21 cellular contexts compared by ENCODE assay signal in genomic region chr6:167270499-167271307, GRCh38. TPM values are rescaled to one million over a fixed set of nuclear protein-coding genes. Genes with fewer than 3 reads are reported as not detected.
DNase-seq lines count a peak whose midpoint lies in the region; ATAC-seq, FAIRE-seq and TF ChIP-seq lines count a peak whose summit lies in the region.
"Had no signal": no experiment of that assay in that cellular context is flagged by ENCODE, and none has a peak within 500 bp of the region (broad histone marks: within the 10 kb centered on the region; RNA-seq: fewer than 3 reads in every experiment).

No MANE protein-coding gene starts in this region.

- no peak overlapping the region for H3K23ac ChIP-seq in mesendoderm (ENCODE audit: low read length)

- no peak overlapping the region for H4K5ac ChIP-seq in mesendoderm (ENCODE audit: low read length)

- H3K9me3 Mint-ChIP-seq in astrocyte (ENCODE audit: unreplicated experiment), result peaks cover 2% of the 10 kb centered on the region
- H3K9me3 Mint-ChIP-seq in activated T-cell treated with anti-CD3 and anti-CD28 coated beads, Interleukin-2, amount 50 U/mL, for 4 hours, result no peaks in the 10 kb centered on the region
- H3K9me3 Mint-ChIP-seq: CD14-positive monocyte; T-helper 1 cell treated with Interleukin-12 subunit alpha and Interleukin-12 subunit beta and Interleukin-4 antibody, amounts not matched to agents 30 μg/mL and 1 μg/mL, for 36 hours had no signal

- H2BK5ac ChIP-seq in mesendoderm (ENCODE audit: low read length), result no peak overlapping the region

- in situ Hi-C loops in HepG2 (cut with HindIII; ENCODE audit: extremely low pct_ligation_motif_present, low pct_unique_long_range_greater_than_20kb), result loop anchor here (5.0 kb wide), 1 partner anchor 33 kb away; no protein-coding TSS in a partner anchor

- peaks cover 5% of the 10 kb centered on the region for H3K4me1 Mint-ChIP-seq in astrocyte (ENCODE audit: low read depth, unreplicated experiment)
- H3K4me1 Mint-ChIP-seq in activated T-cell treated with anti-CD3 and anti-CD28 coated beads, Interleukin-2, amount 50 U/mL, for 4 hours (ENCODE audit: low read depth), result no peaks in the 10 kb centered on the region
- H3K4me1 Mint-ChIP-seq: CD14-positive monocyte had no signal

- H3K4me3 ChIP-seq in HepG2 (replicated peaks in 1 of 3; ENCODE audit: insufficient read depth in 1 of 3, low read depth in 2 of 3, low read length in 3 of 3), result no peak overlapping the region
- H3K4me3 ChIP-seq in right lobe of liver, result no peak overlapping the region
- H3K4me3 ChIP-seq in astrocyte (ENCODE audit: insufficient read depth, low read depth, low read length), result no peak overlapping the region
- no peak overlapping the region for H3K4me3 ChIP-seq in mesendoderm (ENCODE audit: low read length)
- H3K4me3 ChIP-seq: K562 had no signal

- H3K27me3 ChIP-seq in HepG2 (ENCODE audit: control insufficient read depth in 1 of 2, insufficient read depth in 2 of 2, low read length in 2 of 2) (no peaks in the 10 kb centered on the region), right lobe of liver (no peaks in the 10 kb centered on the region), astrocyte (ENCODE audit: insufficient read depth, low read length) (no peaks in the 10 kb centered on the region), mesendoderm (ENCODE audit: insufficient read depth, low read length, poor library complexity) (no peaks in the 10 kb centered on the region)

- no TSS peak for BruUV-seq in HepG2 (replicated peaks; lab: Mats Ljungman, UMichigan)

- CTCF ChIA-PET in HepG2 (lab: Yijun Ruan, JAX; ENCODE audit: low intra/inter-chr PET ratio, low total read pairs), result no interaction called here

- TF ChIP-seq EP300 in HepG2 (IDR thresholded peaks at IDR 0.05; ENCODE audit: low read depth in 2 of 2, low read length in 2 of 2) (no peak), HepG2 (CRISPR knock-in tag; IDR thresholded peaks at IDR 0.05; ENCODE audit: borderline replicate concordance) (no peak)

- H2BK15ac ChIP-seq in mesendoderm (replicated peaks; ENCODE audit: low read depth), result no peak overlapping the region

- H3K36me3 Mint-ChIP-seq in astrocyte (ENCODE audit: low read depth, unreplicated experiment), result no peaks in the 10 kb centered on the region
- no peaks in the 10 kb centered on the region for H3K36me3 Mint-ChIP-seq in activated T-cell treated with anti-CD3 and anti-CD28 coated beads, Interleukin-2, amount 50 U/mL, for 4 hours (ENCODE audit: insufficient read depth)
- H3K36me3 Mint-ChIP-seq: CD14-positive monocyte had no signal

- H3K79me2 ChIP-seq in HepG2 (ENCODE audit: insufficient read depth, low read length), result no peaks in the 10 kb centered on the region
- no peaks in the 10 kb centered on the region for H3K79me2 ChIP-seq in astrocyte (ENCODE audit: insufficient read depth, low read length)
- H3K79me2 ChIP-seq in mesendoderm (ENCODE audit: control insufficient read depth, insufficient read depth, low read length), result no peaks in the 10 kb centered on the region

- 92% methylated on average over 26 of the region's 26 CpGs for WGBS in HepG2 (ENCODE audit: low lambda C conversion rate)
- 89% methylated on average over 14 of the region's 26 CpGs for WGBS in right lobe of liver (ENCODE audit: insufficient coverage, low coverage, low lambda C conversion rate, missing lambda C conversion rate)
- WGBS in mesendoderm (ENCODE audit: extremely low coverage, insufficient coverage, low lambda C conversion rate), result no CpG with 5 or more reads among the region's 26 CpGs

- H3K9ac ChIP-seq in HepG2 (ENCODE audit: insufficient read depth, low read depth, low read length) (no peak overlapping the region), astrocyte (ENCODE audit: low read length) (no peak overlapping the region), mesendoderm (ENCODE audit: low read length) (no peak overlapping the region)

- TF ChIP-seq POLR2A in HepG2 (IDR thresholded peaks at IDR 0.05; ENCODE audit: insufficient read depth in 1 of 2, low read depth in 2 of 2, low read length in 2 of 2), result no peak
- TF ChIP-seq POLR2A in right lobe of liver (IDR thresholded peaks at IDR 0.05), result no peak

- H3K56ac ChIP-seq in mesendoderm (ENCODE audit: low read length), result peak overlapping the region; percentile 36

- H3K79me1 ChIP-seq in mesendoderm (ENCODE audit: low read length), result no peaks in the 10 kb centered on the region

- no peak overlapping the region for H4K8ac ChIP-seq in mesendoderm (ENCODE audit: low read depth, low read length)

- no peak overlapping the region for H3K4me3 Mint-ChIP-seq in astrocyte (ENCODE audit: unreplicated experiment)
- no peak overlapping the region for H3K4me3 Mint-ChIP-seq in activated T-cell treated with anti-CD3 and anti-CD28 coated beads, Interleukin-2, amount 50 U/mL, for 4 hours
- H3K4me3 Mint-ChIP-seq: CD14-positive monocyte; T-helper 1 cell treated with Interleukin-12 subunit alpha and Interleukin-12 subunit beta and Interleukin-4 antibody, amounts not matched to agents 30 μg/mL and 1 μg/mL, for 36 hours had no signal

- H3K4me1 ChIP-seq in HepG2 (ENCODE audit: insufficient read depth, low read length) (peaks cover 83% of the 10 kb centered on the region), right lobe of liver (peaks cover 0 to 9% (median 2%) of the 10 kb centered on the region in 4 donors), astrocyte (ENCODE audit: insufficient read depth, low read length) (no peaks in the 10 kb centered on the region), mesendoderm (ENCODE audit: control insufficient read depth, low read depth, low read length) (peaks cover 2% of the 10 kb centered on the region)

- H3K27ac ChIP-seq in HepG2 (ENCODE audit: extremely low read length, insufficient read depth, low read length) (no peak overlapping the region), right lobe of liver (no peak overlapping the region), astrocyte (ENCODE audit: low read depth, low read length) (no peak overlapping the region), mesendoderm (ENCODE audit: low read depth, low read length) (no peak overlapping the region)

- no peak for TF ChIP-seq RAD21 in HepG2 (CRISPR knock-in tag; IDR thresholded peaks at IDR 0.05)

- peak overlapping the region; percentile 53 for H3K27ac Mint-ChIP-seq in astrocyte (ENCODE audit: unreplicated experiment)
- H3K27ac Mint-ChIP-seq: CD14-positive monocyte; T-helper 1 cell treated with Interleukin-12 subunit alpha and Interleukin-12 subunit beta and Interleukin-4 antibody, amounts not matched to agents 30 μg/mL and 1 μg/mL, for 36 hours had no signal

- intact Hi-C loops in HepG2 (cut with micrococcal nuclease; ENCODE audit: unreplicated experiment) (no loop called here), right lobe of liver (cut with DNase I) (no loop called here)

- POLR2A ChIA-PET in HepG2 (lab: Yijun Ruan, JAX), result interaction anchor here (1.3 to 3.7 kb wide), 5 partner anchors 11 to 51 kb away, joined by 5 to 48 read pairs (median 20); no protein-coding TSS in a partner anchor

- no peaks in the 10 kb centered on the region for H3K9me3 ChIP-seq in HepG2 (ENCODE audit: low read length)
- no peaks in the 10 kb centered on the region for H3K9me3 ChIP-seq in right lobe of liver
- no peaks in the 10 kb centered on the region for H3K9me3 ChIP-seq in astrocyte (ENCODE audit: insufficient read depth, low read depth, low read length)

- H2BK120ac ChIP-seq in mesendoderm (ENCODE audit: low read depth, low read length), result no peak overlapping the region

- H3K18ac ChIP-seq in mesendoderm (ENCODE audit: low read length), result no peak overlapping the region

- H2AK5ac ChIP-seq in mesendoderm (ENCODE audit: low read length), result peak overlapping the region; percentile 94

- ATAC-seq in HepG2, result no peak
- no peak for ATAC-seq in right lobe of liver
- no peak for ATAC-seq in activated T-cell treated with anti-CD3 and anti-CD28 coated beads, Interleukin-2, amount 50 U/mL, for 4 hours
- ATAC-seq in HG02884 (IDR thresholded peaks at IDR 0.05; ENCODE audit: unreplicated experiment), result no peak
- ATAC-seq: K562, SK-N-SH treated with all-trans-retinoic acid at 6 μM for 48 hours had no signal

- no peak overlapping the region for H3K4me2 ChIP-seq in HepG2 (ENCODE audit: low read depth, low read length)
- H3K4me2 ChIP-seq in astrocyte (ENCODE audit: low read length), result no peak overlapping the region
- no peak overlapping the region for H3K4me2 ChIP-seq in mesendoderm (ENCODE audit: low read length)

- H3K36me3 ChIP-seq in HepG2 (replicated peaks in 1 of 2; ENCODE audit: control insufficient read depth in 1 of 2, insufficient read depth in 2 of 2, low read length in 2 of 2) (no peaks in the 10 kb centered on the region), right lobe of liver (no peaks in the 10 kb centered on the region), astrocyte (ENCODE audit: insufficient read depth, low read length) (no peaks in the 10 kb centered on the region), mesendoderm (ENCODE audit: control insufficient read depth, insufficient read depth, low read length) (no peaks in the 10 kb centered on the region)

- no peak for FAIRE-seq in HepG2 (lab: Jason Lieb, UNC)
- no peak for FAIRE-seq in astrocyte (lab: Jason Lieb, UNC)
- FAIRE-seq: H54, K562 had no signal

- H2AFZ ChIP-seq in HepG2 (ENCODE audit: low read length) (no peak overlapping the region), astrocyte (ENCODE audit: low read depth, low read length) (no peak overlapping the region)

- DNase-seq in HepG2 (ENCODE audit: low spot score) (no peak), right lobe of liver (no peak), astrocyte (ENCODE audit: low read depth) (no peak), mesendoderm (no peak), NCI-H2029 treated with DMSO at 0.1 percent for 48 hours (lab: John Stamatoyannopoulos, UW) (no peak), NCI-H1092 (lab: John Stamatoyannopoulos, UW) (no peak)
- DNase-seq in activated T-cell treated with anti-CD3 and anti-CD28 coated beads, Interleukin-2, amount 50 U/mL, for 4 hours, result no peak
- DNase-seq: DMS153, MV-4-11, NCI-H146, NCI-H2107, NCI-H446 treated with DMSO at 0.1 percent for 48 hours, NCI-H82, Right ventricle myocardium superior had no signal

- peaks cover 38% of the 10 kb centered on the region for H3K27me3 Mint-ChIP-seq in astrocyte (ENCODE audit: low read depth, unreplicated experiment)
- peaks cover 5% of the 10 kb centered on the region for H3K27me3 Mint-ChIP-seq in activated T-cell treated with anti-CD3 and anti-CD28 coated beads, Interleukin-2, amount 50 U/mL, for 4 hours (ENCODE audit: low read depth)

- TF ChIP-seq CTCF in HepG2 (CRISPR knock-in tag; IDR thresholded peaks at IDR 0.05), result no peak
- TF ChIP-seq CTCF in right lobe of liver (IDR thresholded peaks at IDR 0.05), result no peak
- no peak for TF ChIP-seq CTCF in astrocyte (IDR thresholded peaks at IDR 0.05; ENCODE audit: insufficient read depth, low read depth, low read length)

- no peak overlapping the region for H3K4ac ChIP-seq in mesendoderm (ENCODE audit: low read depth, low read length)

- no peaks in the 10 kb centered on the region for H4K20me1 ChIP-seq in HepG2 (ENCODE audit: insufficient read depth, low read length)
- no peaks in the 10 kb centered on the region for H4K20me1 ChIP-seq in astrocyte (ENCODE audit: insufficient read depth, low read length)

RNA-seq across cellular contexts. Expression of gene UNC93A, which starts 20.4 kb away (rescaled TPM):
- total RNA-seq in HepG2 (2016; rRNA removed; fragmentation: Illumina TruSeq; extraction: Trizol), result 8.3 and 11.0 TPM in 2 replicates
- total RNA-seq in HepG2 (2016; cell fraction: cytosol; rRNA removed; fragmentation: Illumina TruSeq; extraction: Trizol; ENCODE audit: low read depth), result 4.1 and 4.2 TPM in 2 replicates
- 8.7 and 10.0 TPM in 2 replicates for total RNA-seq in HepG2 (2016; cell fraction: insoluble cytoplasmic fraction; rRNA removed; fragmentation: Illumina TruSeq; extraction: Trizol)
- 7.5 and 7.8 TPM in 2 replicates for total RNA-seq in HepG2 (2016; cell fraction: membrane; rRNA removed; fragmentation: Illumina TruSeq; extraction: Trizol)
- total RNA-seq in HepG2 (2016; cell fraction: nucleus; rRNA removed; fragmentation: Illumina TruSeq; extraction: Trizol), result 6.8 and 7.8 TPM in 2 replicates
- polyA plus RNA-seq in HepG2 (2011; rRNA removed), result 32.4 and 42.7 TPM in 2 replicates
- 40.5 and 49.1 TPM in 2 replicates for polyA plus RNA-seq in HepG2 (2011; cell fraction: cytosol; rRNA removed)
- polyA plus RNA-seq in HepG2 (2011; cell fraction: nucleus; rRNA removed), result 21.7 and 28.7 TPM in 2 replicates
- 9.6 and 43.8 TPM in 2 replicates for polyA plus RNA-seq in HepG2 (2012)
- polyA plus RNA-seq in HepG2 (2016; cell fraction: cytosol; fragmentation: Illumina TruSeq; extraction: Trizol; ENCODE audit: low read depth), result 3.4 and 3.8 TPM in 2 replicates
- polyA plus RNA-seq in HepG2 (2016; cell fraction: insoluble cytoplasmic fraction; fragmentation: Illumina TruSeq; extraction: Trizol; ENCODE audit: low read depth), result 6.5 and 9.8 TPM in 2 replicates
- polyA plus RNA-seq in HepG2 (2016; cell fraction: membrane; fragmentation: Illumina TruSeq; extraction: Trizol; ENCODE audit: low read depth), result 6.1 and 6.5 TPM in 2 replicates
- polyA plus RNA-seq in HepG2 (2016; cell fraction: nucleus; fragmentation: Illumina TruSeq; extraction: Trizol; ENCODE audit: insufficient read depth, low read depth), result 10.8 and 11.1 TPM in 2 replicates
- polyA minus RNA-seq in HepG2 (2011; rRNA and poly(A)+ RNA removed; ENCODE audit: low replicate concordance), result 97.2 TPM in 1 of 2 replicates, not detected in the other
- 16.1 and 16.4 TPM in 2 replicates for polyA minus RNA-seq in HepG2 (2011; cell fraction: cytosol; rRNA and poly(A)+ RNA removed)
- polyA minus RNA-seq in HepG2 (2011; cell fraction: nucleus; rRNA and poly(A)+ RNA removed), result 12.5 and 12.9 TPM in 2 replicates
- total RNA-seq in right lobe of liver, result 10 to 100 TPM in 1 of 6 experiments, 1 to 10 TPM in 5; 1.4 to 15.8 (median 4.9) TPM
- total RNA-seq in astrocyte, result not detected in 2 replicates
- polyA plus RNA-seq in mesendoderm (2013, experiment 1 of 2), result 0.28 TPM
- polyA plus RNA-seq in mesendoderm (2013, experiment 2 of 2), result 0.24 TPM
- not detected for total RNA-seq in activated T-cell treated with anti-CD3 and anti-CD28 coated beads, Interleukin-2, amount 50 U/mL, for 4 hours
- total RNA-seq: HT1080, K562, Right ventricle myocardium superior had no signal
- polyA plus RNA-seq: CD14-positive monocyte, K562 had no signal

RNA-seq across cellular contexts. Expression of gene TTLL2, which starts 54.2 kb away (rescaled TPM):
- total RNA-seq in HepG2 (2016; rRNA removed; fragmentation: Illumina TruSeq; extraction: Trizol) (not detected in 2 replicates), right lobe of liver (not detected), astrocyte (not detected in 2 replicates)
- total RNA-seq in HepG2 (2016; cell fraction: cytosol; rRNA removed; fragmentation: Illumina TruSeq; extraction: Trizol; ENCODE audit: low read depth), result not detected in 2 replicates
- 0.04 TPM in 1 of 2 replicates, not detected in the other for total RNA-seq in HepG2 (2016; cell fraction: insoluble cytoplasmic fraction; rRNA removed; fragmentation: Illumina TruSeq; extraction: Trizol)
- total RNA-seq in HepG2 (2016; cell fraction: membrane; rRNA removed; fragmentation: Illumina TruSeq; extraction: Trizol), result not detected in 2 replicates
- total RNA-seq in HepG2 (2016; cell fraction: nucleus; rRNA removed; fragmentation: Illumina TruSeq; extraction: Trizol), result not detected in 2 replicates
- polyA plus RNA-seq in HepG2 (2011; rRNA removed), result 0.03 TPM in 1 of 2 replicates, not detected in the other
- not detected in 2 replicates for polyA plus RNA-seq in HepG2 (2011; cell fraction: cytosol; rRNA removed)
- not detected in 2 replicates for polyA plus RNA-seq in HepG2 (2011; cell fraction: nucleus; rRNA removed)
- not detected in 2 replicates for polyA plus RNA-seq in HepG2 (2012)
- not detected in 2 replicates for polyA plus RNA-seq in HepG2 (2016; cell fraction: cytosol; fragmentation: Illumina TruSeq; extraction: Trizol; ENCODE audit: low read depth)
- polyA plus RNA-seq in HepG2 (2016; cell fraction: insoluble cytoplasmic fraction; fragmentation: Illumina TruSeq; extraction: Trizol; ENCODE audit: low read depth), result not detected in 2 replicates
- not detected in 2 replicates for polyA plus RNA-seq in HepG2 (2016; cell fraction: membrane; fragmentation: Illumina TruSeq; extraction: Trizol; ENCODE audit: low read depth)
- polyA plus RNA-seq in HepG2 (2016; cell fraction: nucleus; fragmentation: Illumina TruSeq; extraction: Trizol; ENCODE audit: insufficient read depth, low read depth), result not detected in 2 replicates
- polyA minus RNA-seq in HepG2 (2011; rRNA and poly(A)+ RNA removed; ENCODE audit: low replicate concordance), result not detected in 2 replicates
- not detected in 2 replicates for polyA minus RNA-seq in HepG2 (2011; cell fraction: cytosol; rRNA and poly(A)+ RNA removed)
- not detected in 2 replicates for polyA minus RNA-seq in HepG2 (2011; cell fraction: nucleus; rRNA and poly(A)+ RNA removed)
- not detected for polyA plus RNA-seq in mesendoderm (2013, experiment 1 of 2)
- not detected for polyA plus RNA-seq in mesendoderm (2013, experiment 2 of 2)
- not detected for total RNA-seq in activated T-cell treated with anti-CD3 and anti-CD28 coated beads, Interleukin-2, amount 50 U/mL, for 4 hours
- total RNA-seq: HT1080, K562, Right ventricle myocardium superior had no signal
- polyA plus RNA-seq: CD14-positive monocyte, K562 had no signal
